In the genomic region with DNA sequence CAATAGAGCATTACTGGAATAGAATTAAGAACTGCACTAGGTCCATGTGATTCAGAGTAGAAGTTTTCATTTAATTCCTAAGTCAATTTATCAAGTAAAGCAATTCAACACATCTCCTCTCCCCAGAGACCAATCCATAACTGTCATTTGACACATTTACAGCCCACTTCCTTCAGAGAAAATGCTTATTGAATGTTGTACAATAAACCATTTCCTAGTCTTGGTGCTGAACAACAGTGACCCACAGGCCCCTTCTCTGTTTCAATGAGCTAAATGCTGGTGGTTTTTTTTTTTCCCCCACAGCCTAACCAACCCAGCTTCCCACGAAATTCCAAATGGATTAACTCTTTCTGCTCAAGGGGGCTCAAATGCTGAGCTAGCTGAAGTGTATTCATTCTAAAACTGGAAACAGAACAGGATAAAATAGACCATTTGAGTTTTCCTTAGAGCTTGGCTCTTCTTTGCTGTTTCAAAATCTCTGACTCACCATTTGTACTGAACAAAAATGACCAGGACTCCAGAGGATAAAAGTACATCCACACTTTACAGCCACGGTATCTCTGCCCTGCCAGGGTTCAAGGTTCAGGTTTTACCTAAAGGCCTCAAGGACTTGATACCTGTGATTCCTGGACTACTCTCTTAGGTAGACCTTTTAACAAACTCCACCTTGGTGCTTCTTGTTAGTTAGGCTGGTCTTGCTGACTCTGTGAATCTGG, we compare ENCODE assay signal across 13 cellular contexts.
A peak's percentile ranks its signal among the peaks of the same experiment; 100 is the strongest.
DNase-seq lines count a peak whose midpoint lies in the region; ATAC-seq, FAIRE-seq and TF ChIP-seq lines count a peak whose summit lies in the region.
"Had no signal": no experiment of that assay in that cellular context is flagged by ENCODE, and none has a peak within 500 bp of the region (broad histone marks: within the 10 kb centered on the region; RNA-seq: fewer than 3 reads in every experiment).

No MANE protein-coding gene starts in this region.

- peaks cover 14 to 23% of the 10 kb centered on the region in 2 donors for H3K4me1 Mint-ChIP-seq in stimulated activated naive B cell treated with anti-CD40 and anti-IgM and Interleukin-4, amounts not matched to agents 10 μg/mL and 1 μg/mL and 100 μg/mL, for 72 hours

- no peaks in the 10 kb centered on the region for H3K36me3 Mint-ChIP-seq in stimulated activated naive B cell treated with anti-CD40 and anti-IgM and Interleukin-4, amounts not matched to agents 10 μg/mL and 1 μg/mL and 100 μg/mL, for 72 hours

- no peaks in the 10 kb centered on the region for H3K36me3 ChIP-seq in hepatocyte (replicated peaks; ENCODE audit: insufficient read depth, low read depth)
- H3K36me3 ChIP-seq: MG63, prostate gland had no signal

- peaks cover 4% of the 10 kb centered on the region for H3K27me3 ChIP-seq in hepatocyte

- H3K4me3 ChIP-seq in hepatocyte = no peak overlapping the region
- H3K4me3 ChIP-seq: MG63, prostate gland had no signal

- no peaks in the 10 kb centered on the region for H3K9me3 ChIP-seq in hepatocyte (ENCODE audit: low read depth)
- H3K9me3 ChIP-seq: MG63, prostate gland had no signal

- peaks cover 0 to 2% of the 10 kb centered on the region in 2 donors for H3K9me3 Mint-ChIP-seq in stimulated activated naive B cell treated with anti-CD40 and anti-IgM and Interleukin-4, amounts not matched to agents 10 μg/mL and 1 μg/mL and 100 μg/mL, for 72 hours
- H3K9me3 Mint-ChIP-seq: activated B cell treated with CpG ODN at 0.5 μM for 24 hours had no signal

- H3K27me3 Mint-ChIP-seq in stimulated activated naive B cell treated with anti-CD40 and anti-IgM and Interleukin-4, amounts not matched to agents 10 μg/mL and 1 μg/mL and 100 μg/mL, for 72 hours = peaks cover 0 to 3% of the 10 kb centered on the region in 2 donors
- H3K27me3 Mint-ChIP-seq: activated B cell treated with CpG ODN at 0.5 μM for 24 hours had no signal

- peak overlapping the region; percentile 46 for H3K27ac ChIP-seq in hepatocyte
- H3K27ac ChIP-seq: prostate gland had no signal

- no peaks in the 10 kb centered on the region for H3K79me2 ChIP-seq in hepatocyte

- no peak for ATAC-seq in stimulated activated naive B cell treated with anti-CD40 and anti-IgM and Interleukin-4, amounts not matched to agents 10 μg/mL and 1 μg/mL and 100 μg/mL, for 72 hours (replicated peaks)
- no peak for ATAC-seq in GM21390 (IDR thresholded peaks at IDR 0.05; ENCODE audit: unreplicated experiment)

- peak overlapping the region; percentile 20 for H3K27ac Mint-ChIP-seq in stimulated activated naive B cell treated with anti-CD40 and anti-IgM and Interleukin-4, amounts not matched to agents 10 μg/mL and 1 μg/mL and 100 μg/mL, for 72 hours
- H3K27ac Mint-ChIP-seq: activated B cell treated with CpG ODN at 0.5 μM for 24 hours had no signal

- H3K4me2 ChIP-seq in hepatocyte = no peak overlapping the region

- peaks cover 13% of the 10 kb centered on the region for H3K4me1 ChIP-seq in hepatocyte (ENCODE audit: insufficient read depth)
- H3K4me1 ChIP-seq: prostate gland had no signal

- DNase-seq in GM19239 (ENCODE audit: insufficient read length, low spot score) (no peak), hepatocyte (ENCODE audit: low spot score) (peak; percentile 46), Ammon's horn (ENCODE audit: low spot score) (no peak), COR-L47 (lab: John Stamatoyannopoulos, UW) (no peak)
- DNase-seq in stimulated activated naive B cell treated with anti-CD40 and anti-IgM and Interleukin-4, amounts not matched to agents 10 μg/mL and 1 μg/mL and 100 μg/mL, for 72 hours = no peak
- no peak for DNase-seq in stimulated activated CD8-positive, alpha-beta memory T cell treated with anti-CD3 and anti-CD28 coated beads, Interleukin-4, amount 100 ng/mL, for 48 hours
- DNase-seq: activated B cell treated with CpG ODN at 0.5 μM for 24 hours, MG63, SHP77 had no signal

- peak; percentile 70 for FAIRE-seq in GM19239 (lab: Jason Lieb, UNC)
- peak; percentile 55 for FAIRE-seq in TTC549 (lab: Jason Lieb, UNC)
- FAIRE-seq: GM12891 had no signal

- no peak overlapping the region for H2AFZ ChIP-seq in hepatocyte

- no peaks in the 10 kb centered on the region for H4K20me1 ChIP-seq in hepatocyte (ENCODE audit: insufficient read depth, poor library complexity, severe bottlenecking)

- TF ChIP-seq CTCF in hepatocyte (IDR thresholded peaks at IDR 0.05; ENCODE audit: poor library complexity) = no peak

- WGBS in hepatocyte (ENCODE audit: low lambda C conversion rate, missing lambda C conversion rate) = 6% methylated on average over 2 of the region's 2 CpGs

- H3K4me3 Mint-ChIP-seq in stimulated activated naive B cell treated with anti-CD40 and anti-IgM and Interleukin-4, amounts not matched to agents 10 μg/mL and 1 μg/mL and 100 μg/mL, for 72 hours = no peak overlapping the region
- H3K4me3 Mint-ChIP-seq: activated B cell treated with CpG ODN at 0.5 μM for 24 hours had no signal

- no peaks in the 10 kb centered on the region for H3K9me2 ChIP-seq in hepatocyte (replicated peaks; ENCODE audit: insufficient read depth)
